20 cellular contexts compared by ENCODE assay signal in the genomic region with DNA sequence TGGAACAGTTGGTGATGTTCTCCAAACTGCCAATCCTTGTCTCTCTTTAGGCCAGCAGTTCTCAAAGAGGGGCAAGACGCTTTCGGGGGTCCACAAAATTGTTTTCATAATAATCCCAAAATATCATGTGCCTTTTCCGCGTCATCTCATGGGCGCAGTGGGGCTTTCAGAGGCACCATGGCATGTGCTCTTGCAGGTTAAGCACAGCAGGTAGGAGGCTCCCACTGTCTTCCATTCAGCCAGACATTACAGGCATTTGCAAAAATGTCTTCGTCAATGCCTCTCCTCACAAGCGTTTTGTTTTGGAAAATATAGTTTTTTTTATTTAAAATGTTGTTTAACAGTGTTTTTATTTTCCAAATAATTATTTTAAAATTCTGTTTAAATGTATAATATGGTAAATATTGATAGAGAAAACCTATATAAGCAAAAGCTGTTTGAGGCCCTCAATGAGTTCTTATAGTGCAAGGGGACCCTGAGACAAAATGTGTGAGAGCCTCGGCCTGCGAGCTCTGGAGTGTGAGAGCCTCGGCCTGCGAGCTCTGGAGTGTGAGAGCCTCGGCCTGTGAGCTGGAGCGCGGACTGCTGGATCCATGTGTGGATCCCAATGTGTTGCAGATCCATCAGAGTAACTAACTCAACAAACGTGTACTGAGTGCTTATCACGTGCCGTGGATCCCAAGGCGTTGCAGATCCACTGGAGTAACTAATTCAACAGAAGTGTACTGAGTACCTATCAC.
"Had no signal": no experiment of that assay in that cellular context is flagged by ENCODE, and none has a peak within 500 bp of the region (broad histone marks: within the 10 kb centered on the region; RNA-seq: fewer than 3 reads in every experiment).

No MANE protein-coding gene starts in this region.

- DNase-seq: activated CD4-positive, alpha-beta memory T cell treated with anti-CD3 and anti-CD28 coated beads for 36 hours; activated CD4-positive, alpha-beta T cell treated with anti-CD3 and anti-CD28 coated beads for 1 hour; activated effector memory CD4-positive, alpha-beta T cell treated with anti-CD3 and anti-CD28 coated beads, Interleukin-2, amount 50 U/mL, for 16 hours; activated naive CD8-positive, alpha-beta T cell treated with anti-CD3 and anti-CD28 coated beads, Interleukin-2, amount 10 ng/mL, durations not matched to agents 7 days and 5 days; activated T-cell treated with anti-CD3 and anti-CD28 coated beads, Interleukin-2, amount 50 U/mL, for 48 hours; anterior cingulate cortex; brain microvascular endothelial cell; effector memory CD4-positive, alpha-beta T cell; foreskin melanocyte; left colon; posterior cingulate gyrus; right cardiac atrium; stimulated activated naive CD8-positive, alpha-beta T cell treated with anti-CD3 and anti-CD28 coated beads, Interleukin-15, amount 100 ng/mL, for 72 hours; T1000; upper lobe of right lung had no signal

- H3K27ac Mint-ChIP-seq: activated CD4-positive, alpha-beta memory T cell treated with anti-CD3 and anti-CD28 coated beads for 36 hours; activated naive CD8-positive, alpha-beta T cell treated with anti-CD3 and anti-CD28 coated beads, Interleukin-2, amount 10 ng/mL, durations not matched to agents 7 days and 5 days; dendritic cell treated with granulocyte-macrophage colony-stimulating factor and Interleukin-4, amounts not matched to agents 40 ng/mL and 50 ng/mL, for 4 days; stimulated activated naive CD8-positive, alpha-beta T cell treated with anti-CD3 and anti-CD28 coated beads, Interleukin-15, amount 100 ng/mL, for 72 hours had no signal

- H3K36me3 ChIP-seq: brain microvascular endothelial cell, upper lobe of right lung had no signal

- H3K27me3 Mint-ChIP-seq: activated CD4-positive, alpha-beta memory T cell treated with anti-CD3 and anti-CD28 coated beads for 36 hours; activated naive CD8-positive, alpha-beta T cell treated with anti-CD3 and anti-CD28 coated beads, Interleukin-2, amount 10 ng/mL, durations not matched to agents 7 days and 5 days; dendritic cell treated with granulocyte-macrophage colony-stimulating factor and Interleukin-4, amounts not matched to agents 40 ng/mL and 50 ng/mL, for 4 days; stimulated activated naive CD8-positive, alpha-beta T cell treated with anti-CD3 and anti-CD28 coated beads, Interleukin-15, amount 100 ng/mL, for 72 hours had no signal

- H3K27me3 ChIP-seq: brain microvascular endothelial cell, upper lobe of right lung had no signal

- H3K4me3 ChIP-seq: SK-N-MC, smooth muscle cell, thoracic aorta, upper lobe of right lung had no signal

- H3K4me3 Mint-ChIP-seq: activated CD4-positive, alpha-beta memory T cell treated with anti-CD3 and anti-CD28 coated beads for 36 hours; activated naive CD8-positive, alpha-beta T cell treated with anti-CD3 and anti-CD28 coated beads, Interleukin-2, amount 10 ng/mL, durations not matched to agents 7 days and 5 days; dendritic cell treated with granulocyte-macrophage colony-stimulating factor and Interleukin-4, amounts not matched to agents 40 ng/mL and 50 ng/mL, for 4 days; stimulated activated naive CD8-positive, alpha-beta T cell treated with anti-CD3 and anti-CD28 coated beads, Interleukin-15, amount 100 ng/mL, for 72 hours had no signal

- H3K9me3 Mint-ChIP-seq: activated CD4-positive, alpha-beta memory T cell treated with anti-CD3 and anti-CD28 coated beads for 36 hours; dendritic cell treated with granulocyte-macrophage colony-stimulating factor and Interleukin-4, amounts not matched to agents 40 ng/mL and 50 ng/mL, for 4 days had no signal

- ATAC-seq: left colon; right cardiac atrium; stimulated activated naive CD8-positive, alpha-beta T cell treated with anti-CD3 and anti-CD28 coated beads, Interleukin-15, amount 100 ng/mL, for 72 hours; upper lobe of right lung had no signal

- H3K27ac ChIP-seq: brain microvascular endothelial cell, epithelial cell of prostate, SK-N-MC, thoracic aorta, upper lobe of right lung had no signal

- H3K9me3 ChIP-seq: upper lobe of right lung had no signal
